1 cellular context compared by ENCODE assay signal in genomic region chr3:152474585-152474984, GRCh38.
TF ChIP-seq lines count a peak whose summit lies in the region.

No MANE protein-coding gene starts in this region.

TF ChIP-seq in GM12878, 131 proteins besides CTCF, POLR2A, EP300 and RAD21 (continued from another document and continues in another):
- TF ChIP-seq HCFC1 (IDR thresholded peaks at IDR 0.05; ENCODE audit: low read length) (no peak), SMAD5 (IDR thresholded peaks at IDR 0.05; ENCODE audit: low read depth) (no peak), POU2F2 (IDR thresholded peaks at IDR 0.05; ENCODE audit: borderline replicate concordance, low read depth, low read length) (no peak), MEF2A (IDR thresholded peaks at IDR 0.05; ENCODE audit: insufficient read depth, low read depth, low read length) (0 out of 2 replicates have a peak, but pooled peaks have one; percentile 7), ZZZ3 (IDR thresholded peaks at IDR 0.05; ENCODE audit: control insufficient read depth, insufficient read length, low read depth) (no peak), NFIC (IDR thresholded peaks at IDR 0.05; ENCODE audit: low read depth, low read length) (no peak), SP1 (IDR thresholded peaks at IDR 0.05; ENCODE audit: low read depth, low read length) (no peak), ETV6 (conservative IDR thresholded peaks at IDR 0.05 in 1 of 2, IDR thresholded peaks at IDR 0.05 in 1 of 2; ENCODE audit: borderline replicate concordance in 1 of 2, low read depth in 1 of 2) (no peak), ZBTB40 (IDR thresholded peaks at IDR 0.05; ENCODE audit: borderline replicate concordance) (no peak), USF2 (IDR thresholded peaks at IDR 0.05; ENCODE audit: borderline replicate concordance, low read depth, low read length) (no peak), RCOR1 (conservative IDR thresholded peaks at IDR 0.05; ENCODE audit: low read depth, low read length) (no peak), YY1 (IDR thresholded peaks at IDR 0.05; ENCODE audit: low read depth, low read length) (peak; percentile 43; the same call in 1 of the 2 replicates), NKRF (conservative IDR thresholded peaks at IDR 0.05) (no peak), PBX3 (IDR thresholded peaks at IDR 0.05; ENCODE audit: insufficient replicate concordance, low read depth, low read length) (no peak), HDAC6 (IDR thresholded peaks at IDR 0.05; ENCODE audit: unreplicated experiment) (no peak), CBX5 (IDR thresholded peaks at IDR 0.05; ENCODE audit: low read depth) (peak; percentile 48; the same call in 1 of the 2 replicates), YBX1 (IDR thresholded peaks at IDR 0.05) (no peak), TAF1 (IDR thresholded peaks at IDR 0.05; ENCODE audit: borderline replicate concordance, low read depth, low read length) (no peak), RB1 (IDR thresholded peaks at IDR 0.05; ENCODE audit: borderline replicate concordance) (no peak), REST (IDR thresholded peaks at IDR 0.05; ENCODE audit: low read depth, low read length) (no peak), TARDBP (IDR thresholded peaks at IDR 0.05; ENCODE audit: borderline replicate concordance) (no peak), MYB (IDR thresholded peaks at IDR 0.05; ENCODE audit: borderline replicate concordance, low read depth, low read length) (no peak), ZBTB33 (IDR thresholded peaks at IDR 0.05) (no peak), SMARCA5 (IDR thresholded peaks at IDR 0.05) (no peak), USF1 (IDR thresholded peaks at IDR 0.05; ENCODE audit: borderline replicate concordance, extremely low read length, insufficient read depth, low read depth, low read length) (no peak), ZSCAN29 (IDR thresholded peaks at IDR 0.05) (no peak), CUX1 (IDR thresholded peaks at IDR 0.05; ENCODE audit: insufficient replicate concordance, low read depth, low read length) (no peak), SMAD1 (IDR thresholded peaks at IDR 0.05; ENCODE audit: low read depth, partially characterized antibody) (no peak), ATF2 (IDR thresholded peaks at IDR 0.05; ENCODE audit: low read length) (0 out of 2 replicates have a peak, but pooled peaks have one; percentile 54), FOXK2 (IDR thresholded peaks at IDR 0.05) (no peak), SMC3 (IDR thresholded peaks at IDR 0.05; ENCODE audit: borderline replicate concordance, low read length) (peak; percentile 97), NR2F1 (conservative IDR thresholded peaks at IDR 0.05) (no peak), NBN (IDR thresholded peaks at IDR 0.05) (no peak), CHD2 (IDR thresholded peaks at IDR 0.05; ENCODE audit: borderline replicate concordance, low read depth, low read length) (no peak), EGR1 (IDR thresholded peaks at IDR 0.05; ENCODE audit: borderline replicate concordance in 1 of 2, low read depth in 2 of 2, low read length in 2 of 2) (no peak), NRF1 (conservative IDR thresholded peaks at IDR 0.05; ENCODE audit: low read depth, low read length) (no peak), KLF5 (IDR thresholded peaks at IDR 0.05; ENCODE audit: partially characterized antibody) (no peak)
